In genomic region chr18:55199291-55199963, GRCh38 we compare ENCODE assay signal across 21 cellular contexts.
"Had no signal": no experiment of that assay in that cellular context is flagged by ENCODE, and none has a peak within 500 bp of the region (broad histone marks: within the 10 kb centered on the region; RNA-seq: fewer than 3 reads in every experiment).

No MANE protein-coding gene starts in this region.

- H3K27ac ChIP-seq: heart left ventricle, ovary, prostate gland, thoracic aorta had no signal

- H3K4me3 ChIP-seq: heart left ventricle, ovary, prostate gland, thoracic aorta had no signal

- DNase-seq: activated CD4-positive, alpha-beta memory T cell treated with anti-CD3 and anti-CD28 coated beads, Interleukin-2, amount 10 ng/mL, durations not matched to agents 7 days and 5 days; activated CD4-positive, alpha-beta T cell treated with anti-CD3 and anti-CD28 coated beads, Interleukin-2, amount 10 ng/mL, durations not matched to agents 24 days and 14 days; activated CD4-positive, CD25-positive, alpha-beta regulatory T cell; activated effector memory CD4-positive, alpha-beta T cell treated with anti-CD3 and anti-CD28 coated beads, Interleukin-2, amount 50 U/mL, for 16 hours; activated naive CD4-positive, alpha-beta T cell treated with anti-CD3 and anti-CD28 coated beads, Interleukin-2, amount 50 U/mL, for 16 hours; activated naive CD8-positive, alpha-beta T cell treated with anti-CD3 and anti-CD28 coated beads, Interleukin-2, amount 50 U/mL, for 24 hours; aorta; caudate nucleus; effector CD4-positive, alpha-beta T cell; heart left ventricle; left ventricle myocardium superior; mammary epithelial cell; midbrain; ovary; stimulated activated CD4-positive, alpha-beta T cell treated with anti-CD3 and anti-CD28 coated beads, Interleukin-2, amount 100 ng/mL, for 48 hours; stimulated activated CD8-positive, alpha-beta memory T cell treated with anti-CD3 and anti-CD28 coated beads, Interleukin-4, amount 100 ng/mL, for 48 hours; stimulated activated naive B cell treated with anti-CD40 and anti-IgM and Interleukin-4, amounts not matched to agents 10 μg/mL and 1 μg/mL and 100 μg/mL, for 72 hours; T-helper 17 cell had no signal

- H3K36me3 ChIP-seq: heart left ventricle, ovary, prostate gland, thoracic aorta had no signal

- ATAC-seq: activated naive CD8-positive, alpha-beta T cell treated with anti-CD3 and anti-CD28 coated beads, Interleukin-2, amount 50 U/mL, for 24 hours; heart left ventricle; left ventricle myocardium superior; natural killer cell treated with Interleukin-12 subunit alpha and Interleukin-12 subunit beta and Interleukin-15 and Interleukin-18, amount 100 ng/mL, for 72 hours; stimulated activated naive B cell treated with anti-CD40 and anti-IgM and Interleukin-4, amounts not matched to agents 10 μg/mL and 1 μg/mL and 100 μg/mL, for 72 hours; T-helper 17 cell had no signal

- H3K27me3 ChIP-seq: heart left ventricle, ovary had no signal
